29 cellular contexts compared by ENCODE assay signal in genomic region chr18:36215577-36215976, GRCh38.
"Had no signal": no experiment of that assay in that cellular context is flagged by ENCODE, and none has a peak within 500 bp of the region (broad histone marks: within the 10 kb centered on the region; RNA-seq: fewer than 3 reads in every experiment).

No MANE protein-coding gene starts in this region.

- H3K9me3 ChIP-seq: esophagus muscularis mucosa had no signal

- ATAC-seq: activated CD4-positive, alpha-beta T cell treated with anti-CD3 and anti-CD28 coated beads for 36 hours; activated CD4-positive, CD25-positive, alpha-beta regulatory T cell treated with anti-CD3 and anti-CD28 coated beads, Interleukin-2, amount 50 U/mL, for 24 hours; activated T-cell treated with anti-CD3 and anti-CD28 coated beads, Interleukin-2, amount 50 U/mL, for 72 hours; effector memory CD8-positive, alpha-beta T cell; T-cell had no signal

- H3K36me3 ChIP-seq: brain microvascular endothelial cell, esophagus muscularis mucosa, WERI-Rb-1 had no signal

- H3K4me3 ChIP-seq: esophagus muscularis mucosa had no signal

- DNase-seq: activated B cell treated with CpG ODN at 0.5 μM for 24 hours; activated CD4-positive, alpha-beta memory T cell treated with anti-CD3 and anti-CD28 coated beads, Interleukin-2, amount 10 ng/mL, durations not matched to agents 7 days and 5 days; activated CD4-positive, alpha-beta T cell treated with anti-CD3 and anti-CD28 coated beads for 36 hours; activated CD4-positive, alpha-beta T cell treated with anti-CD3 and anti-CD28 coated beads, Interleukin-2, amount 10 ng/mL, durations not matched to agents 7 days and 5 days; activated CD4-positive, alpha-beta T cell treated with anti-CD3 and anti-CD28 coated beads, Interleukin-2, amount 50 U/mL, for 4 hours; activated CD8-positive, alpha-beta memory T cell treated with anti-CD3 and anti-CD28 coated beads, Interleukin-2, amount 50 U/mL, for 48 hours; activated gamma-delta T cell treated with Interleukin-2 at 50 U/mL for 16 hours; activated naive CD4-positive, alpha-beta T cell treated with anti-CD3 and anti-CD28 coated beads, Interleukin-2, amount 50 U/mL, for 16 hours; activated naive CD4-positive, alpha-beta T cell treated with Interleukin-2 at 50 U/mL for 16 hours; activated T-cell treated with anti-CD3 and anti-CD28 coated beads for 4 hours; activated T-cell treated with anti-CD3 and anti-CD28 coated beads, Interleukin-2, amount 50 U/mL, for 24 hours; activated T-cell treated with anti-CD3 and anti-CD28 coated beads, Interleukin-2, amount 50 U/mL, for 72 hours; amniotic stem cell; anterior cingulate cortex; brain microvascular endothelial cell; cortex of kidney; dermis blood vessel endothelial cell; effector CD4-positive, alpha-beta T cell; effector memory CD8-positive, alpha-beta T cell; erythroblast; foreskin melanocyte; head of caudate nucleus; T-cell; T1000; WERI-Rb-1 had no signal

- H3K27ac ChIP-seq: brain microvascular endothelial cell, esophagus muscularis mucosa, WERI-Rb-1 had no signal

- H3K27me3 ChIP-seq: brain microvascular endothelial cell, esophagus muscularis mucosa had no signal

- FAIRE-seq: astrocyte, bronchial epithelial cell had no signal
